ENCODE assay signal across 19 cellular contexts in genomic region chr9:91428431-91428830, GRCh38. TPM values are rescaled to one million over a fixed set of nuclear protein-coding genes. Genes with fewer than 3 reads are reported as not detected.
DNase-seq lines count a peak whose midpoint lies in the region; ATAC-seq, FAIRE-seq and TF ChIP-seq lines count a peak whose summit lies in the region.
"Had no signal": no experiment of that assay in that cellular context is flagged by ENCODE, and none has a peak within 500 bp of the region (broad histone marks: within the 10 kb centered on the region; RNA-seq: fewer than 3 reads in every experiment).

No MANE protein-coding gene starts in this region.

- H3K4ac ChIP-seq in neuronal stem cell (ENCODE audit: low read length): no peak overlapping the region

- H4K91ac ChIP-seq in neuronal stem cell (ENCODE audit: low read depth, low read length, poor library complexity): no peak overlapping the region

- H3K27me3 Mint-ChIP-seq in T-helper 2 cell treated with Interferon-gamma antibody and Interleukin-4, amounts not matched to agents 5 μg/mL and 100 μg/mL, for 36 hours (ENCODE audit: low read depth): no peaks in the 10 kb centered on the region

- H3K27ac Mint-ChIP-seq in T-helper 2 cell treated with Interferon-gamma antibody and Interleukin-4, amounts not matched to agents 5 μg/mL and 100 μg/mL, for 36 hours: no peak overlapping the region
- H3K27ac Mint-ChIP-seq: activated CD8-positive, alpha-beta T cell treated with anti-CD3 and anti-CD28 coated beads for 36 hours; naive B cell had no signal

- no peak for TF ChIP-seq EP300 in A549 (IDR thresholded peaks at IDR 0.05)

- no peak overlapping the region for H2BK12ac ChIP-seq in neuronal stem cell (ENCODE audit: low read length)

- DNase-seq in A549 (ENCODE audit: low read depth in 1 of 2, low spot score in 1 of 2) (no peak), HL-60 (ENCODE audit: low read depth in 1 of 2, low spot score in 1 of 2) (peak; percentile 63 to 68), choroid plexus epithelial cell (ENCODE audit: low read depth) (peak; percentile 64), neuronal stem cell (ENCODE audit: low spot score) (no peak)
- DNase-seq in T-helper 2 cell treated with Interferon-gamma antibody and Interleukin-4, amounts not matched to agents 5 μg/mL and 100 μg/mL, for 36 hours (ENCODE audit: low spot score): no peak
- DNase-seq: activated CD8-positive, alpha-beta T cell treated with anti-CD3 and anti-CD28 coated beads for 36 hours; caudate nucleus; effector memory CD4-positive, alpha-beta T cell; GDM1; left ventricle myocardium inferior; naive B cell; NCI-H1930; NCI-H524 had no signal

- TF ChIP-seq POLR2A in A549 (IDR thresholded peaks at IDR 0.05; ENCODE audit: low read length): no peak

- no peak overlapping the region for H2AFZ ChIP-seq in neuronal stem cell (ENCODE audit: low read length)

- H2BK5ac ChIP-seq in neuronal stem cell (ENCODE audit: low read length): no peak overlapping the region

- no peaks in the 10 kb centered on the region for H3K36me3 Mint-ChIP-seq in T-helper 2 cell treated with Interferon-gamma antibody and Interleukin-4, amounts not matched to agents 5 μg/mL and 100 μg/mL, for 36 hours (ENCODE audit: low read depth)
- H3K36me3 Mint-ChIP-seq: naive B cell had no signal

- no peak for TF ChIP-seq RAD21 in A549 (conservative IDR thresholded peaks at IDR 0.05 in 1 of 2, IDR thresholded peaks at IDR 0.05 in 1 of 2)

- H3K4me1 ChIP-seq in A549 (peaks cover 27% of the 10 kb centered on the region), neutrophil (ENCODE audit: control insufficient read depth in 1 of 2, insufficient read depth in 1 of 2, low read depth in 1 of 2, low read length in 1 of 2) (peaks cover 71 to 75% of the 10 kb centered on the region in 2 experiments), neuronal stem cell (ENCODE audit: control insufficient read depth in 2 of 2, insufficient read depth in 1 of 2, low read depth in 1 of 2, low read length in 2 of 2) (peaks cover 0 to 2% of the 10 kb centered on the region in 2 donors)
- H3K4me1 ChIP-seq: HAP-1 had no signal

- H4K8ac ChIP-seq in neuronal stem cell (ENCODE audit: low read depth, low read length): no peak overlapping the region

- no peak overlapping the region for H3K14ac ChIP-seq in neuronal stem cell (ENCODE audit: low read length)

- peaks cover 34% of the 10 kb centered on the region for H3K4me1 Mint-ChIP-seq in T-helper 2 cell treated with Interferon-gamma antibody and Interleukin-4, amounts not matched to agents 5 μg/mL and 100 μg/mL, for 36 hours (ENCODE audit: low read depth)

- no peaks in the 10 kb centered on the region for H3K79me1 ChIP-seq in neuronal stem cell (ENCODE audit: low read depth, low read length)

- WGBS in A549 (ENCODE audit: missing lambda C conversion rate): 65% methylated on average over 3 of the region's 3 CpGs
- WGBS in neuronal stem cell (ENCODE audit: extremely low coverage in 2 of 2, insufficient read length in 2 of 2, insufficient replicate concordance in 1 of 2), 2 donors: no CpG with 5 or more reads among the region's 3 CpGs

- H2BK15ac ChIP-seq in neuronal stem cell (ENCODE audit: low read length): no peak overlapping the region

- CTCF ChIA-PET in A549 (lab: Yijun Ruan, JAX): interaction anchor here (0.8 to 6.7 kb wide), 7 partner anchors 247 to 513 kb away, joined by 3 to 85 read pairs (median 11); no protein-coding TSS in a partner anchor

- no peaks in the 10 kb centered on the region for H3K9me3 Mint-ChIP-seq in T-helper 2 cell treated with Interferon-gamma antibody and Interleukin-4, amounts not matched to agents 5 μg/mL and 100 μg/mL, for 36 hours
- H3K9me3 Mint-ChIP-seq: activated CD8-positive, alpha-beta T cell treated with anti-CD3 and anti-CD28 coated beads for 36 hours had no signal

- TF ChIP-seq CTCF in A549 (IDR thresholded peaks at IDR 0.05) (no peak), HL-60 (IDR thresholded peaks at IDR 0.05; ENCODE audit: insufficient read depth, low read length) (no peak), choroid plexus epithelial cell (conservative IDR thresholded peaks at IDR 0.05; ENCODE audit: low read depth, low read length) (no peak), neutrophil (IDR thresholded peaks at IDR 0.05) (no peak)

- peak overlapping the region; percentile 16 to 55; a peak in 2 of 6 replicates for H3K27ac ChIP-seq in A549
- peak overlapping the region; percentile 67 for H3K27ac ChIP-seq in HL-60 (replicated peaks)
- H3K27ac ChIP-seq in neutrophil: peak overlapping the region; percentile 76
- H3K27ac ChIP-seq in neuronal stem cell (replicated peaks; ENCODE audit: low read length): no peak overlapping the region
- H3K27ac ChIP-seq: foreskin keratinocyte, left ventricle myocardium inferior had no signal

- H3K9me3 ChIP-seq in A549 (no peaks in the 10 kb centered on the region), neutrophil (no peaks in the 10 kb centered on the region), neuronal stem cell (replicated peaks in 1 of 2; ENCODE audit: control insufficient read depth in 2 of 2, insufficient read depth in 1 of 2, low read depth in 1 of 2, low read length in 2 of 2) (peaks cover 0 to 8% of the 10 kb centered on the region in 2 donors)
- H3K9me3 ChIP-seq: HAP-1, left ventricle myocardium inferior had no signal

- H2BK120ac ChIP-seq in neuronal stem cell (ENCODE audit: low read depth, low read length): no peak overlapping the region

- FAIRE-seq in A549 (lab: Jason Lieb, UNC): no peak
- FAIRE-seq: D721Med had no signal

- no peaks in the 10 kb centered on the region for H3K36me3 ChIP-seq in neutrophil
- H3K36me3 ChIP-seq in neuronal stem cell (replicated peaks in 1 of 2; ENCODE audit: control insufficient read depth in 2 of 2, insufficient read depth in 2 of 2, low read length in 2 of 2): no peaks in the 10 kb centered on the region
- H3K36me3 ChIP-seq: HAP-1, left ventricle myocardium inferior had no signal

- no peak overlapping the region for H3K4me3 ChIP-seq in A549
- no peak overlapping the region for H3K4me3 ChIP-seq in HL-60 (replicated peaks; ENCODE audit: insufficient read depth, low read length)
- no peak overlapping the region for H3K4me3 ChIP-seq in choroid plexus epithelial cell (ENCODE audit: low read depth, low read length)
- peak overlapping the region; percentile 25 to 39 for H3K4me3 ChIP-seq in neutrophil (ENCODE audit: low read depth in 1 of 2, low read length in 1 of 2)
- H3K4me3 ChIP-seq in neuronal stem cell (ENCODE audit: low read length in 2 of 2): no peak overlapping the region
- H3K4me3 ChIP-seq: HAP-1, left ventricle myocardium inferior had no signal

- POLR2A ChIA-PET in A549 (lab: Yijun Ruan, JAX): interaction anchor here (0.9 kb wide), 1 partner anchor 391 kb away, joined by 3 read pairs; no protein-coding TSS in a partner anchor

- no peak for ATAC-seq in A549
- no peak for ATAC-seq in GM21737 (IDR thresholded peaks at IDR 0.05; ENCODE audit: unreplicated experiment)
- no peak for ATAC-seq in GM21526 (IDR thresholded peaks at IDR 0.05; ENCODE audit: low FRiP score, unreplicated experiment)
- ATAC-seq: activated CD8-positive, alpha-beta T cell treated with anti-CD3 and anti-CD28 coated beads for 36 hours had no signal

- no peak overlapping the region for H3K4me3 Mint-ChIP-seq in T-helper 2 cell treated with Interferon-gamma antibody and Interleukin-4, amounts not matched to agents 5 μg/mL and 100 μg/mL, for 36 hours
- H3K4me3 Mint-ChIP-seq: activated CD8-positive, alpha-beta T cell treated with anti-CD3 and anti-CD28 coated beads for 36 hours had no signal

- H2AK5ac ChIP-seq in neuronal stem cell (ENCODE audit: low read depth, low read length): no peak overlapping the region

- H3K23ac ChIP-seq in neuronal stem cell (ENCODE audit: low read depth, low read length, poor library complexity): no peak overlapping the region

- H3K27me3 ChIP-seq in HL-60 (ENCODE audit: insufficient read depth, poor library complexity, severe bottlenecking): no peaks in the 10 kb centered on the region
- no peaks in the 10 kb centered on the region for H3K27me3 ChIP-seq in neutrophil
- peaks cover 0 to 68% (median 15%) of the 10 kb centered on the region in 3 experiments for H3K27me3 ChIP-seq in neuronal stem cell (ENCODE audit: control insufficient read depth in 3 of 3, insufficient read depth in 3 of 3, low read depth in 1 of 3, low read length in 3 of 3)
- H3K27me3 ChIP-seq: foreskin keratinocyte had no signal

- peak overlapping the region; percentile 32; the same call in 2 of the 3 replicates for H3K4me2 ChIP-seq in A549
- no peak overlapping the region for H3K4me2 ChIP-seq in neuronal stem cell (ENCODE audit: insufficient read depth, low read length, poor library complexity, severe bottlenecking)

- H3K9ac ChIP-seq in neuronal stem cell (ENCODE audit: low read depth, low read length, poor library complexity): no peak overlapping the region

- no peak overlapping the region for H3K18ac ChIP-seq in neuronal stem cell (ENCODE audit: low read length)

TF ChIP-seq in A549, 52 proteins besides CTCF, POLR2A, EP300 and RAD21 (continues in another document):
- TF ChIP-seq BCL3 (IDR thresholded peaks at IDR 0.05) (no peak), NFE2L2 (conservative IDR thresholded peaks at IDR 0.05; ENCODE audit: low read length) (no peak), E2F6 (IDR thresholded peaks at IDR 0.05; ENCODE audit: borderline replicate concordance, low read depth) (no peak), HOXB5 (CRISPR knock-in tag; IDR thresholded peaks at IDR 0.05) (no peak), RFX5 (IDR thresholded peaks at IDR 0.05) (no peak), CHD2 (IDR thresholded peaks at IDR 0.05; ENCODE audit: low read length, partially characterized antibody) (no peak)

RNA-seq across cellular contexts. Expression of gene NFIL3, which starts 4.8 kb away (rescaled TPM):
- 16.1 and 21.9 TPM in 2 replicates for polyA plus RNA-seq in A549 (2011; rRNA removed)
- polyA plus RNA-seq in A549 (2012; cell fraction: cytosol; rRNA removed): 4.3 and 5.0 TPM in 2 replicates
- 2.6 and 6.2 TPM in 2 replicates for polyA plus RNA-seq in A549 (2012; cell fraction: nucleus; rRNA removed)
- 9.2 to 10.7 TPM (median 10.5 TPM) in 3 replicates for polyA plus RNA-seq in A549 (2017; fragmentation: RNase III; extraction: RNeasy Plus Mini Kit Qiagen cat#74134 plus additional on column Dnase treatment)
- 11.6 and 13.0 TPM in 2 replicates for polyA minus RNA-seq in A549 (2011; rRNA and poly(A)+ RNA removed)
- polyA plus RNA-seq in neuronal stem cell (2013, experiment 1 of 2): 14.2 TPM
- 14.3 TPM for polyA plus RNA-seq in neuronal stem cell (2013, experiment 2 of 2)

Comparison
In these comparisons a context has a peak if more than half of its experiments do, and no peak if none do; other contexts are left out.
1. DNase-seq: peak in HL-60 (2 of 2) and choroid plexus epithelial cell (single experiment); none in A549 (0 of 2), T-helper 2 cell treated with Interferon-gamma antibody and Interleukin-4, amounts not matched to agents 5 μg/mL and 100 μg/mL, for 36 hours (single experiment) and neuronal stem cell (single experiment).
2. H3K4me3 ChIP-seq: peak in neutrophil (2 of 2); none in A549 (single experiment), HL-60 (single experiment), choroid plexus epithelial cell (single experiment) and neuronal stem cell (0 of 2).